In genomic region chr3:49213541-49213943, GRCh38 we compare ENCODE assay signal across 30 cellular contexts.
"Had no signal": no experiment of that assay in that cellular context is flagged by ENCODE, and none has a peak within 500 bp of the region (broad histone marks: within the 10 kb centered on the region; RNA-seq: fewer than 3 reads in every experiment).

No MANE protein-coding gene starts in this region.

- H3K4me3 ChIP-seq: esophagus muscularis mucosa, gastrocnemius medialis had no signal

- H3K36me3 Mint-ChIP-seq: activated naive CD8-positive, alpha-beta T cell had no signal

- H3K27ac Mint-ChIP-seq: activated CD4-positive, alpha-beta memory T cell treated with anti-CD3 and anti-CD28 coated beads, Interleukin-2, amount 10 ng/mL, durations not matched to agents 7 days and 5 days; activated CD4-positive, alpha-beta T cell treated with anti-CD3 and anti-CD28 coated beads, Interleukin-2, amount 10 ng/mL, durations not matched to agents 7 days and 5 days; activated naive CD8-positive, alpha-beta T cell; activated T-cell treated with anti-CD3 and anti-CD28 coated beads, Interleukin-2, amount 50 U/mL, for 24 hours; activated T-cell treated with anti-CD3 and anti-CD28 coated beads, Interleukin-2, amount 50 U/mL, for 72 hours; effector memory CD8-positive, alpha-beta T cell had no signal

- H3K27ac ChIP-seq: brain microvascular endothelial cell, esophagus muscularis mucosa, foreskin keratinocyte, gastrocnemius medialis had no signal

- H3K4me1 ChIP-seq: foreskin keratinocyte had no signal

- H3K27me3 Mint-ChIP-seq: central memory CD8-positive, alpha-beta T cell; effector memory CD8-positive, alpha-beta T cell had no signal

- H3K9me3 ChIP-seq: esophagus muscularis mucosa, gastrocnemius medialis had no signal

- H3K27me3 ChIP-seq: brain microvascular endothelial cell, esophagus muscularis mucosa, foreskin keratinocyte, gastrocnemius medialis had no signal

- H3K4me1 Mint-ChIP-seq: activated CD4-positive, alpha-beta memory T cell treated with anti-CD3 and anti-CD28 coated beads, Interleukin-2, amount 10 ng/mL, durations not matched to agents 7 days and 5 days; activated CD4-positive, alpha-beta T cell treated with anti-CD3 and anti-CD28 coated beads, Interleukin-2, amount 10 ng/mL, durations not matched to agents 7 days and 5 days; central memory CD8-positive, alpha-beta T cell had no signal

- DNase-seq: activated CD4-positive, alpha-beta memory T cell treated with anti-CD3 and anti-CD28 coated beads, Interleukin-2, amount 10 ng/mL, durations not matched to agents 7 days and 5 days; activated CD4-positive, alpha-beta T cell treated with anti-CD3 and anti-CD28 coated beads for 1 hour; activated CD4-positive, alpha-beta T cell treated with anti-CD3 and anti-CD28 coated beads for 4 hours; activated CD4-positive, alpha-beta T cell treated with anti-CD3 and anti-CD28 coated beads, Interleukin-2, amount 10 ng/mL, durations not matched to agents 7 days and 5 days; activated CD4-positive, alpha-beta T cell treated with anti-CD3 and anti-CD28 coated beads, Interleukin-2, amount 50 U/mL, for 4 hours; activated CD8-positive, alpha-beta memory T cell treated with anti-CD3 and anti-CD28 coated beads, Interleukin-2, amount 50 U/mL, for 48 hours; activated gamma-delta T cell treated with Interleukin-2 at 50 U/mL for 16 hours; activated naive CD4-positive, alpha-beta T cell treated with anti-CD3 and anti-CD28 coated beads, Interleukin-2, amount 50 U/mL, for 16 hours; activated naive CD4-positive, alpha-beta T cell treated with Interleukin-2 at 50 U/mL for 16 hours; activated T-cell treated with anti-CD3 and anti-CD28 coated beads for 4 hours; activated T-cell treated with anti-CD3 and anti-CD28 coated beads, Interleukin-2, amount 50 U/mL, for 24 hours; activated T-cell treated with anti-CD3 and anti-CD28 coated beads, Interleukin-2, amount 50 U/mL, for 72 hours; amniotic stem cell; anterior cingulate cortex; brain microvascular endothelial cell; cortex of kidney; dermis blood vessel endothelial cell; effector CD4-positive, alpha-beta T cell; effector memory CD8-positive, alpha-beta T cell; erythroblast; foreskin keratinocyte; gastrocnemius medialis; glutamatergic neuron; T-helper 2 cell had no signal

- H3K36me3 ChIP-seq: gastrocnemius medialis had no signal

- H3K4me3 Mint-ChIP-seq: activated CD4-positive, alpha-beta memory T cell treated with anti-CD3 and anti-CD28 coated beads, Interleukin-2, amount 10 ng/mL, durations not matched to agents 7 days and 5 days; activated CD4-positive, alpha-beta T cell treated with anti-CD3 and anti-CD28 coated beads, Interleukin-2, amount 10 ng/mL, durations not matched to agents 7 days and 5 days; activated naive CD8-positive, alpha-beta T cell; activated T-cell treated with anti-CD3 and anti-CD28 coated beads, Interleukin-2, amount 50 U/mL, for 24 hours; activated T-cell treated with anti-CD3 and anti-CD28 coated beads, Interleukin-2, amount 50 U/mL, for 72 hours; central memory CD8-positive, alpha-beta T cell; effector memory CD8-positive, alpha-beta T cell had no signal

- ATAC-seq: activated T-cell treated with anti-CD3 and anti-CD28 coated beads, Interleukin-2, amount 50 U/mL, for 72 hours; effector memory CD8-positive, alpha-beta T cell; foreskin keratinocyte; gastrocnemius medialis had no signal

- H3K9me3 Mint-ChIP-seq: activated T-cell treated with anti-CD3 and anti-CD28 coated beads, Interleukin-2, amount 50 U/mL, for 24 hours; central memory CD8-positive, alpha-beta T cell; effector memory CD8-positive, alpha-beta T cell had no signal

- FAIRE-seq: astrocyte, bronchial epithelial cell, colon had no signal
